16 cellular contexts compared by ENCODE assay signal in the genomic region with DNA sequence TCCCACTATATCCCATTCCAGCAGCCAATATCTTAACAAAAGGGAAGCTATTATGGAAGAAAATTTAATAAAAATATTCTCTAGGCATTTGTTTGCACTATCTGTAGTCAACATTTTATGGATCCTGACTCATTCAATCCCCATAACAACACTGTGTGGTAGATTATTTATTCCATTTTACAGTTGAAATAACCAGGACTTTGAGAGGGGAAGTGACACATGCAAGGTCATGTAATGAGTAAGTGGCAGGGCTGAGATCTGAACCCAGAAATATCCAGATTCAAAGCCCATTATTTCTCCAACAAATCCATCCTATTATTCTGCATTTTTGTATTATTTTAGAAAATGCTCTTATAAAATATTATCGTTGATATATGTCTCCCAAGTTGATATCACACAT. TPM values are rescaled to one million over a fixed set of nuclear protein-coding genes. Genes with fewer than 3 reads are reported as not detected.
DNase-seq lines count a peak whose midpoint lies in the region; ATAC-seq and TF ChIP-seq lines count a peak whose summit lies in the region.
"Had no signal": no experiment of that assay in that cellular context is flagged by ENCODE, and none has a peak within 500 bp of the region (broad histone marks: within the 10 kb centered on the region; RNA-seq: fewer than 3 reads in every experiment).

No MANE protein-coding gene starts in this region.

- TF ChIP-seq POLR2A in HCT116 (IDR thresholded peaks at IDR 0.05; ENCODE audit: borderline replicate concordance, extremely low read depth, insufficient read depth, insufficient read length) = no peak

- H3K4me3 ChIP-seq in HCT116 (replicated peaks in 1 of 2; ENCODE audit: low read depth in 1 of 2, low read length in 2 of 2) (no peak overlapping the region), SK-N-SH (ENCODE audit: low read depth in 2 of 2, low read length in 1 of 2) (no peak overlapping the region), fibroblast of mammary gland (ENCODE audit: control insufficient read depth, low read depth, low read length) (no peak overlapping the region), smooth muscle cell (no peak overlapping the region)
- H3K4me3 ChIP-seq: body of pancreas, left lung, tibial artery had no signal

- no peaks in the 10 kb centered on the region for H3K9me3 Mint-ChIP-seq in glutamatergic neuron (ENCODE audit: unreplicated experiment)
- no peaks in the 10 kb centered on the region for H3K9me3 Mint-ChIP-seq in nephron progenitor cell
- H3K9me3 Mint-ChIP-seq: effector memory CD8-positive, alpha-beta T cell had no signal

- H3K4me1 ChIP-seq in HCT116 (ENCODE audit: control insufficient read depth in 1 of 2, insufficient read depth in 2 of 2, low read length in 2 of 2) = peaks cover 0 to 14% of the 10 kb centered on the region in 2 experiments; a peak in 2 of 4 replicates
- H3K4me1 ChIP-seq in SK-N-SH (ENCODE audit: control insufficient read depth in 1 of 2, insufficient read depth in 2 of 2, low read depth in 1 of 2, low read length in 1 of 2) = peaks cover 0 to 70% of the 10 kb centered on the region in 2 experiments; a peak in 3 of 4 replicates
- peaks cover 12% of the 10 kb centered on the region for H3K4me1 ChIP-seq in smooth muscle cell (ENCODE audit: low read depth)
- H3K4me1 ChIP-seq: body of pancreas, left lung, tibial artery had no signal

- H3K4me2 ChIP-seq in HCT116 (ENCODE audit: low read length) (no peak overlapping the region), SK-N-SH (peak overlapping the region; percentile 29), smooth muscle cell (peak overlapping the region; percentile 70)

- CTCF ChIA-PET in HCT116 (lab: Charles Lee) = no interaction called here
- CTCF ChIA-PET in SK-N-SH (lab: Yijun Ruan, JAX) = no interaction called here

- no peaks in the 10 kb centered on the region for H3K79me2 ChIP-seq in HCT116 (ENCODE audit: insufficient read depth, low read length)
- no peaks in the 10 kb centered on the region for H3K79me2 ChIP-seq in SK-N-SH (ENCODE audit: insufficient read depth)
- no peaks in the 10 kb centered on the region for H3K79me2 ChIP-seq in smooth muscle cell (ENCODE audit: low read depth)

- no peaks in the 10 kb centered on the region for H3K36me3 ChIP-seq in HCT116 (ENCODE audit: control insufficient read depth in 1 of 2, insufficient read depth in 2 of 2, low read length in 2 of 2)
- H3K36me3 ChIP-seq in SK-N-SH (replicated peaks in 1 of 2; ENCODE audit: control insufficient read depth in 1 of 2, insufficient read depth in 2 of 2, low read length in 1 of 2) = no peaks in the 10 kb centered on the region
- no peaks in the 10 kb centered on the region for H3K36me3 ChIP-seq in smooth muscle cell (ENCODE audit: low read depth)
- H3K36me3 ChIP-seq: left lung, tibial artery had no signal

- H3K4me1 Mint-ChIP-seq in glutamatergic neuron (ENCODE audit: low read depth, unreplicated experiment) = no peaks in the 10 kb centered on the region
- no peaks in the 10 kb centered on the region for H3K4me1 Mint-ChIP-seq in nephron progenitor cell
- H3K4me1 Mint-ChIP-seq: CD8-positive, alpha-beta memory T cell had no signal

- POLR2A ChIA-PET in HCT116 (lab: Charles Lee) = no interaction called here
- POLR2A ChIA-PET in SK-N-SH (lab: Yijun Ruan, JAX) = no interaction called here

- peak in 1 of 2 experiments; percentile 67; a peak in 2 of 4 replicates for TF ChIP-seq EP300 in SK-N-SH (IDR thresholded peaks at IDR 0.05; ENCODE audit: borderline replicate concordance in 1 of 2, low read depth in 1 of 2, low read length in 1 of 2)

- WGBS in SK-N-SH (ENCODE audit: low lambda C conversion rate) = 4% methylated on average over 1 of the region's 1 CpG
- 89% methylated on average over 1 of the region's 1 CpG for WGBS in smooth muscle cell (ENCODE audit: low lambda C conversion rate)

- TF ChIP-seq CTCF in HCT116 (IDR thresholded peaks at IDR 0.05 in 2 of 3, conservative IDR thresholded peaks at IDR 0.05 in 1 of 3; ENCODE audit: borderline replicate concordance in 1 of 3, insufficient read depth in 1 of 3, low read depth in 2 of 3, low read length in 2 of 3) = no peak
- TF ChIP-seq CTCF in SK-N-SH (IDR thresholded peaks at IDR 0.05) = no peak
- no peak for TF ChIP-seq CTCF in fibroblast of mammary gland (conservative IDR thresholded peaks at IDR 0.05; ENCODE audit: control insufficient read depth, insufficient read depth, low read depth, low read length)
- TF ChIP-seq CTCF in smooth muscle cell (IDR thresholded peaks at IDR 0.05; ENCODE audit: borderline replicate concordance, insufficient read depth, poor library complexity, severe bottlenecking) = no peak
- TF ChIP-seq CTCF in glutamatergic neuron (IDR thresholded peaks at IDR 0.05; ENCODE audit: partially characterized antibody, unreplicated experiment) = no peak
- no peak for TF ChIP-seq CTCF in nephron progenitor cell (IDR thresholded peaks at IDR 0.05)

- H3K36me3 Mint-ChIP-seq in glutamatergic neuron (ENCODE audit: unreplicated experiment) (no peaks in the 10 kb centered on the region), nephron progenitor cell (ENCODE audit: low read depth) (no peaks in the 10 kb centered on the region)
- H3K36me3 Mint-ChIP-seq: CD8-positive, alpha-beta memory T cell had no signal

- H2AFZ ChIP-seq in HCT116 (ENCODE audit: low read depth, low read length, poor library complexity, severe bottlenecking) (no peak overlapping the region), SK-N-SH (ENCODE audit: low read depth) (no peak overlapping the region), smooth muscle cell (ENCODE audit: low read depth) (no peak overlapping the region)

- no peaks in the 10 kb centered on the region for H4K20me1 ChIP-seq in HCT116 (ENCODE audit: insufficient read depth)
- no peaks in the 10 kb centered on the region for H4K20me1 ChIP-seq in SK-N-SH (ENCODE audit: insufficient read depth)
- H4K20me1 ChIP-seq in smooth muscle cell (ENCODE audit: low read depth) = no peaks in the 10 kb centered on the region

- BruUV-seq in HCT116 (replicated peaks; lab: Mats Ljungman, UMichigan) = no TSS peak

- H3K27ac Mint-ChIP-seq in glutamatergic neuron (ENCODE audit: unreplicated experiment) (no peak overlapping the region), nephron progenitor cell (no peak overlapping the region)
- H3K27ac Mint-ChIP-seq: CD8-positive, alpha-beta memory T cell; effector memory CD8-positive, alpha-beta T cell had no signal

- RAD21 ChIA-PET in HCT116 (lab: Charles Lee; ENCODE audit: low non-redundant PET in 1 of 2, low total read pairs in 2 of 2, uncharacterized antibody in 2 of 2, unreplicated experiment in 2 of 2) = no interaction called here

- DNase-seq in HCT116 (ENCODE audit: low read depth, low spot score) (peak; percentile 24), SK-N-SH (no peak), fibroblast of mammary gland (ENCODE audit: low read depth) (peak; percentile 49), smooth muscle cell (lab: John Stamatoyannopoulos, UW; ENCODE audit: unreplicated experiment) (no peak), glutamatergic neuron (no peak), nephron progenitor cell (no peak)
- DNase-seq: activated effector memory CD4-positive, alpha-beta T cell treated with anti-CD3 and anti-CD28 coated beads, Interleukin-2, amount 50 U/mL, for 16 hours; body of pancreas; CD8-positive, alpha-beta memory T cell; effector memory CD8-positive, alpha-beta T cell; hypothalamus; left lung; posterior cingulate gyrus; tibial artery had no signal

- H3K9ac ChIP-seq in HCT116 (ENCODE audit: low read length) = no peak overlapping the region
- H3K9ac ChIP-seq in SK-N-SH = peak overlapping the region; percentile 75
- peak overlapping the region; percentile 75 for H3K9ac ChIP-seq in smooth muscle cell (ENCODE audit: low read depth)

- H3K27ac ChIP-seq in HCT116 (ENCODE audit: low read depth, low read length) (no peak overlapping the region), SK-N-SH (ENCODE audit: low read depth in 2 of 2, low read length in 1 of 2) (peak overlapping the region in 1 of 2 experiments; percentile 98; a peak in 3 of 4 replicates), smooth muscle cell (ENCODE audit: low read depth) (peak overlapping the region; percentile 98)
- H3K27ac ChIP-seq: body of pancreas, left lung, tibial artery, VCaP had no signal

- intact Hi-C loops in HCT116 (cut with micrococcal nuclease) = no loop called here

- no peak overlapping the region for H3K4me3 Mint-ChIP-seq in glutamatergic neuron (ENCODE audit: unreplicated experiment)
- H3K4me3 Mint-ChIP-seq in nephron progenitor cell = no peak overlapping the region
- H3K4me3 Mint-ChIP-seq: CD8-positive, alpha-beta memory T cell; effector memory CD8-positive, alpha-beta T cell had no signal

- H3K27me3 ChIP-seq in HCT116 (ENCODE audit: insufficient read depth, low read length) = no peaks in the 10 kb centered on the region
- no peaks in the 10 kb centered on the region for H3K27me3 ChIP-seq in SK-N-SH (ENCODE audit: insufficient read depth)
- no peaks in the 10 kb centered on the region for H3K27me3 ChIP-seq in smooth muscle cell (ENCODE audit: low read depth)
- H3K27me3 ChIP-seq: body of pancreas, left lung, tibial artery had no signal

- H3K9me3 ChIP-seq in HCT116 (ENCODE audit: control insufficient read depth in 1 of 2, insufficient read depth in 1 of 2, low read depth in 1 of 2, low read length in 2 of 2) (no peaks in the 10 kb centered on the region), SK-N-SH (no peaks in the 10 kb centered on the region), smooth muscle cell (replicated peaks; ENCODE audit: low read depth) (no peaks in the 10 kb centered on the region)
- H3K9me3 ChIP-seq: body of pancreas, left lung, tibial artery had no signal

- H3K9me2 ChIP-seq in HCT116 (ENCODE audit: insufficient read depth) (no peaks in the 10 kb centered on the region), SK-N-SH (no peaks in the 10 kb centered on the region)

- H3F3A ChIP-seq in SK-N-SH (replicated peaks; ENCODE audit: insufficient read depth) = peaks cover 75% of the 10 kb centered on the region
- peaks cover 19% of the 10 kb centered on the region for H3F3A ChIP-seq in smooth muscle cell (ENCODE audit: low read depth)

- no peak for ATAC-seq in HCT116
- ATAC-seq in GM21528 (IDR thresholded peaks at IDR 0.05; ENCODE audit: low FRiP score, unreplicated experiment) = no peak
- ATAC-seq: body of pancreas; effector memory CD8-positive, alpha-beta T cell; left lung had no signal

- TF ChIP-seq RAD21 in HCT116 (IDR thresholded peaks at IDR 0.05; ENCODE audit: low read depth) (no peak), SK-N-SH (IDR thresholded peaks at IDR 0.05; ENCODE audit: low read length) (no peak)

- H3K27me3 Mint-ChIP-seq in glutamatergic neuron (ENCODE audit: unreplicated experiment) = no peaks in the 10 kb centered on the region
- H3K27me3 Mint-ChIP-seq in nephron progenitor cell (ENCODE audit: low read depth, poor library complexity) = peaks cover 2% of the 10 kb centered on the region

TF ChIP-seq in HCT116, 20 proteins besides CTCF, POLR2A, EP300 and RAD21 (continues in another document):
- peak; percentile 34 for TF ChIP-seq CEBPB (IDR thresholded peaks at IDR 0.05; ENCODE audit: low read depth)

RNA-seq across cellular contexts. Expression of a gene that starts 54.8 kb away (rescaled TPM):
- total RNA-seq in HCT116 (2021; ENCODE audit: unreplicated experiment) = 19.5 TPM
- 7.7 and 8.0 TPM in 2 replicates for polyA plus RNA-seq in HCT116 (2012)
- 8.8 and 9.2 TPM in 2 replicates for polyA plus RNA-seq in SK-N-SH (2012; rRNA removed)
- polyA plus RNA-seq in SK-N-SH (2012; cell fraction: cytosol; rRNA removed) = 8.1 and 8.4 TPM in 2 replicates
- polyA plus RNA-seq in SK-N-SH (2012; cell fraction: nucleus; rRNA removed) = 14.7 and 20.5 TPM in 2 replicates
- total RNA-seq in smooth muscle cell = 13.6 and 16.0 TPM in 2 replicates
- 5.1 and 8.3 TPM in 2 replicates for polyA plus RNA-seq in smooth muscle cell
- 4.2 TPM for total RNA-seq in glutamatergic neuron (ENCODE audit: unreplicated experiment)
- total RNA-seq: body of pancreas had no signal
- polyA plus RNA-seq: CD8-positive, alpha-beta memory T cell had no signal

Comparison
In these comparisons a context has a peak if more than half of its experiments do, and no peak if none do; other contexts are left out.
1. DNase-seq: peak in HCT116 (single experiment) and fibroblast of mammary gland (single experiment); none in SK-N-SH (single experiment), smooth muscle cell (single experiment), glutamatergic neuron (single experiment) and nephron progenitor cell (single experiment).